33 cellular contexts compared by ENCODE assay signal in the genomic region with DNA sequence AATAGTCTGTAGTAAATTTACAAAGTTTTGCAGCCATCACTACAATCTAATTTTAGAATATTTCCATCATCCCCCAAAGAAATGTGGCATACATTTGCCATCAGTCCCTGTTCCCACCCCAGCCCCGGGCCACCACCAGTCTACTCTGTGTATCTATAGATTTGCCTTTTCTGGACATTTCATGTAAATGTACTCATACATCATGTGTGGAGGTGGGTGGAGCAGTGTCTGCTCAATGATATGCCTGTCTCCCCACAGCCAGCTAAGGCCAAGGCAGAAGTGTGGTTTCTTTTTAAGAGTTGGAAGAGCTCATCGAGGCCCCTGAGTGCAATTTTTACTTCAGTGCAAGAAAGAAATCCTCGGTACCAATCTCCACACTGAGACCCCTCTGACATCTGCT.
DNase-seq lines count a peak whose midpoint lies in the region; ATAC-seq, FAIRE-seq and TF ChIP-seq lines count a peak whose summit lies in the region.
"Had no signal": no experiment of that assay in that cellular context is flagged by ENCODE, and none has a peak within 500 bp of the region (broad histone marks: within the 10 kb centered on the region; RNA-seq: fewer than 3 reads in every experiment).

No MANE protein-coding gene starts in this region.

- DNase-seq in right atrium auricular region (ENCODE audit: low spot score) (no peak), heart right ventricle (no peak), GM12878 (ENCODE audit: low read depth, low spot score) (no peak), nephron progenitor cell (no peak), HK-2 (ENCODE audit: unreplicated experiment) (no peak), foreskin fibroblast (no peak), lower leg skin (ENCODE audit: low spot score in 2 of 2) (no peak), NCI-H1417 (lab: John Stamatoyannopoulos, UW) (no peak)
- DNase-seq: activated CD4-positive, alpha-beta T cell treated with anti-CD3 and anti-CD28 coated beads for 4 hours; activated naive CD4-positive, alpha-beta T cell treated with anti-CD3 and anti-CD28 coated beads, Interleukin-2, amount 10 ng/mL, durations not matched to agents 7 days and 5 days; amniotic stem cell; CD4-positive, alpha-beta T cell; EL; H7; KBM-7; left ventricle myocardium inferior; mesendoderm; MM.1S; NCI-H1436 treated with DMSO at 0.1 percent for 48 hours; NCI-H2081 treated with DMSO at 0.1 percent for 48 hours; NCI-H2227 treated with DMSO at 0.1 percent for 48 hours; NCI-H69; nucleus accumbens; SIG-M5; stimulated activated naive B cell treated with anti-CD40 and anti-IgM and Interleukin-4, amounts not matched to agents 10 μg/mL and 1 μg/mL and 100 μg/mL, for 72 hours; SW 1271; T-helper 9 cell had no signal

- CTCF ChIA-PET in GM12878 (lab: Yijun Ruan, JAX), result interaction anchor here (1.2 kb wide), 1 partner anchor 41 kb away, joined by 4 read pairs; no protein-coding TSS in a partner anchor

- TF ChIP-seq POLR2A in GM12878 (IDR thresholded peaks at IDR 0.05; ENCODE audit: low read depth, low read length), result no peak
- no peak for TF ChIP-seq POLR2A in lower leg skin (IDR thresholded peaks at IDR 0.05)

- H3K9ac ChIP-seq in GM12878 (ENCODE audit: control insufficient read depth, insufficient read depth, low read length), result no peak overlapping the region

- peaks cover 12% of the 10 kb centered on the region for H3K36me3 Mint-ChIP-seq in nephron progenitor cell (ENCODE audit: low read depth)

- H3K4me3 Mint-ChIP-seq in nephron progenitor cell, result no peak overlapping the region
- H3K4me3 Mint-ChIP-seq: activated naive CD4-positive, alpha-beta T cell treated with anti-CD3 and anti-CD28 coated beads, Interleukin-2, amount 10 ng/mL, durations not matched to agents 7 days and 5 days; activated T-helper 17 cell treated with anti-CD3 and anti-CD28 coated beads, Interleukin-2, amount 50 U/mL, for 72 hours; CD4-positive, alpha-beta T cell; stimulated activated naive B cell treated with anti-CD40 and anti-IgM and Interleukin-4, amounts not matched to agents 10 μg/mL and 1 μg/mL and 100 μg/mL, for 72 hours had no signal

- H3K9me3 ChIP-seq in right atrium auricular region (no peaks in the 10 kb centered on the region), heart right ventricle (peaks cover 0 to 5% (median 0%) of the 10 kb centered on the region in 11 donors), GM12878 (replicated peaks; ENCODE audit: control insufficient read depth, insufficient read depth, low read length) (peaks cover 4% of the 10 kb centered on the region; the same call in 1 of the 3 replicates)
- H3K9me3 ChIP-seq: suprapubic skin had no signal

- H3K27ac ChIP-seq in right atrium auricular region, result peak overlapping the region; percentile 88 to 98
- H3K27ac ChIP-seq in heart right ventricle, result no peak overlapping the region
- no peak overlapping the region for H3K27ac ChIP-seq in GM12878 (ENCODE audit: control insufficient read depth, insufficient read depth)
- H3K27ac ChIP-seq: suprapubic skin, VCaP had no signal

- no peak for TF ChIP-seq CTCF in right atrium auricular region (IDR thresholded peaks at IDR 0.05)
- TF ChIP-seq CTCF in heart right ventricle (IDR thresholded peaks at IDR 0.05), result no peak
- no peak for TF ChIP-seq CTCF in GM12878 (IDR thresholded peaks at IDR 0.05 in 2 of 3, conservative IDR thresholded peaks at IDR 0.05 in 1 of 3; ENCODE audit: control insufficient read depth in 2 of 3, extremely low read depth in 1 of 3, insufficient read depth in 1 of 3, low read depth in 3 of 3, low read length in 3 of 3)
- no peak for TF ChIP-seq CTCF in nephron progenitor cell (IDR thresholded peaks at IDR 0.05)
- no peak for TF ChIP-seq CTCF in foreskin fibroblast (IDR thresholded peaks at IDR 0.05; ENCODE audit: low read depth, low read length)
- TF ChIP-seq CTCF in lower leg skin (IDR thresholded peaks at IDR 0.05), result no peak

- no peak overlapping the region for H3K4me2 ChIP-seq in GM12878 (ENCODE audit: control insufficient read depth, insufficient read depth)

- SMC1A ChIA-PET in GM12878 (lab: Charles Lee; ENCODE audit: uncharacterized antibody, unreplicated experiment), result interaction anchor here (0.7 to 2.3 kb wide), 5 partner anchors 7 to 315 kb away, joined by 3 to 19 read pairs (median 3); no protein-coding TSS in a partner anchor

- FAIRE-seq in GM12878 (lab: Jason Lieb, UNC), result no peak
- FAIRE-seq: A204.1, D721Med, keratinocyte had no signal

- in situ Hi-C loops in GM12878 (cut with MboI), result no loop called here

- H3K4me1 ChIP-seq in right atrium auricular region, result peaks cover 0 to 32% of the 10 kb centered on the region in 2 donors
- peaks cover 3 to 38% (median 19%) of the 10 kb centered on the region in 9 donors for H3K4me1 ChIP-seq in heart right ventricle
- peaks cover 4% of the 10 kb centered on the region for H3K4me1 ChIP-seq in GM12878 (ENCODE audit: control insufficient read depth, insufficient read depth, low read length)
- H3K4me1 ChIP-seq: suprapubic skin had no signal

- RAD21 ChIA-PET in GM12878 (lab: Charles Lee; ENCODE audit: unreplicated experiment), result interaction anchor here (0.9 to 2.3 kb wide), 2 partner anchors 8 to 258 kb away, joined by 3 to 9 read pairs; no protein-coding TSS in a partner anchor

- H3K36me3 ChIP-seq in right atrium auricular region, result no peaks in the 10 kb centered on the region
- peaks cover 0 to 14% (median 0%) of the 10 kb centered on the region in 9 donors for H3K36me3 ChIP-seq in heart right ventricle
- H3K36me3 ChIP-seq in GM12878 (ENCODE audit: control insufficient read depth in 2 of 2, insufficient read depth in 2 of 2, low read length in 1 of 2), result no peaks in the 10 kb centered on the region
- H3K36me3 ChIP-seq: left ventricle myocardium inferior, suprapubic skin had no signal

- H3K27me3 Mint-ChIP-seq in nephron progenitor cell (ENCODE audit: low read depth, poor library complexity), result peaks cover 3% of the 10 kb centered on the region
- H3K27me3 Mint-ChIP-seq: activated T-helper 17 cell treated with anti-CD3 and anti-CD28 coated beads, Interleukin-2, amount 50 U/mL, for 72 hours; CD4-positive, alpha-beta T cell had no signal

- no peaks in the 10 kb centered on the region for H3K9me3 Mint-ChIP-seq in nephron progenitor cell
- H3K9me3 Mint-ChIP-seq: CD4-positive, alpha-beta T cell had no signal

- intact Hi-C loops in heart right ventricle (cut with DNase I), result no loop called here
- intact Hi-C loops in GM12878 (cut with micrococcal nuclease; ENCODE audit: unreplicated experiment), result no loop called here
- intact Hi-C loops in lower leg skin (cut with DNase I; ENCODE audit: low total_unique reads), result no loop called here

- no peak for ATAC-seq in heart right ventricle
- ATAC-seq in GM12878, result peak; percentile 14; the same call in 1 of the 3 replicates
- ATAC-seq: stimulated activated naive B cell treated with anti-CD40 and anti-IgM and Interleukin-4, amounts not matched to agents 10 μg/mL and 1 μg/mL and 100 μg/mL, for 72 hours had no signal

- no peak overlapping the region for H3K4me3 ChIP-seq in right atrium auricular region
- H3K4me3 ChIP-seq in heart right ventricle, result no peak overlapping the region
- H3K4me3 ChIP-seq in GM12878, result no peak overlapping the region
- H3K4me3 ChIP-seq in foreskin fibroblast (ENCODE audit: low read depth in 1 of 2, low read length in 2 of 2), result no peak overlapping the region
- no peak overlapping the region for H3K4me3 ChIP-seq in lower leg skin (ENCODE audit: low read depth, poor library complexity, severe bottlenecking)
- H3K4me3 ChIP-seq: left ventricle myocardium inferior, suprapubic skin had no signal

- H3K27ac Mint-ChIP-seq in nephron progenitor cell, result peak overlapping the region; percentile 21
- H3K27ac Mint-ChIP-seq: activated naive CD4-positive, alpha-beta T cell treated with anti-CD3 and anti-CD28 coated beads, Interleukin-2, amount 10 ng/mL, durations not matched to agents 7 days and 5 days; activated T-helper 17 cell treated with anti-CD3 and anti-CD28 coated beads, Interleukin-2, amount 50 U/mL, for 72 hours; CD4-positive, alpha-beta T cell; stimulated activated naive B cell treated with anti-CD40 and anti-IgM and Interleukin-4, amounts not matched to agents 10 μg/mL and 1 μg/mL and 100 μg/mL, for 72 hours had no signal

- H3K4me1 Mint-ChIP-seq in nephron progenitor cell, result peaks cover 31% of the 10 kb centered on the region
- H3K4me1 Mint-ChIP-seq: activated naive CD4-positive, alpha-beta T cell treated with anti-CD3 and anti-CD28 coated beads, Interleukin-2, amount 10 ng/mL, durations not matched to agents 7 days and 5 days had no signal

- H2AFZ ChIP-seq in GM12878 (ENCODE audit: control insufficient read depth, low read depth, low read length), result no peak overlapping the region

- H3K79me2 ChIP-seq in GM12878 (ENCODE audit: control insufficient read depth, insufficient read depth, low read length), result no peaks in the 10 kb centered on the region

- no peak for TF ChIP-seq EP300 in GM12878 (IDR thresholded peaks at IDR 0.05; ENCODE audit: borderline replicate concordance in 1 of 2, control insufficient read depth in 1 of 2, low read depth in 2 of 2, low read length in 2 of 2)

- no peak for TF ChIP-seq RAD21 in GM12878 (IDR thresholded peaks at IDR 0.05; ENCODE audit: insufficient read depth, low read depth, low read length)

- no peaks in the 10 kb centered on the region for H4K20me1 ChIP-seq in GM12878 (ENCODE audit: control insufficient read depth, insufficient read depth)

- WGBS in heart right ventricle, 2 donors, result 65 to 79% methylated on average over 3 of the region's 3 CpGs
- 80% methylated on average over 3 of the region's 3 CpGs for WGBS in GM12878 (ENCODE audit: insufficient coverage, insufficient replicate concordance, low lambda C conversion rate, missing lambda C conversion rate)
- WGBS in lower leg skin, 2 donors, result 68 to 72% methylated on average over 3 of the region's 3 CpGs

- H3K27me3 ChIP-seq in right atrium auricular region, result no peaks in the 10 kb centered on the region
- H3K27me3 ChIP-seq in heart right ventricle, result no peaks in the 10 kb centered on the region
- H3K27me3 ChIP-seq in GM12878 (replicated peaks in 1 of 2; ENCODE audit: control insufficient read depth in 2 of 2, insufficient read depth in 2 of 2, low read length in 1 of 2), result no peaks in the 10 kb centered on the region
- H3K27me3 ChIP-seq: suprapubic skin had no signal

- no TSS peak for BruUV-seq in GM12878 (replicated peaks; lab: Mats Ljungman, UMichigan)

- POLR2A ChIA-PET in GM12878 (lab: Charles Lee), result no interaction called here

TF ChIP-seq in GM12878, 131 proteins besides CTCF, POLR2A, EP300 and RAD21 (continues in another document):
- TF ChIP-seq TBL1XR1 (IDR thresholded peaks at IDR 0.05; ENCODE audit: low read depth, low read length) (no peak), KLF5 (IDR thresholded peaks at IDR 0.05; ENCODE audit: partially characterized antibody) (no peak)

Comparison
In these comparisons a context has a peak if more than half of its experiments do, and no peak if none do; other contexts are left out.
1. H3K27ac ChIP-seq: peak in right atrium auricular region (2 of 2); none in heart right ventricle (0 of 10) and GM12878 (single experiment).